In genomic region chr1:227734858-227735780, GRCh38 we compare ENCODE assay signal across 1 cellular context.
TF ChIP-seq lines count a peak whose summit lies in the region.

Gene JMJD4 (minus strand): TSS chr1:227735302. CDS start chr1:227735273, 29 bp downstream.
Gene SNAP47 (plus strand): TSS chr1:227735435. CDS start chr1:227747737, 12,302 bp downstream.

TF ChIP-seq in HepG2, 621 proteins besides CTCF, POLR2A, EP300 and RAD21 (continued from another document and continues in another):
- peak; percentile 40; the same call in 1 of the 2 replicates for TF ChIP-seq TFAP4 (IDR thresholded peaks at IDR 0.05; ENCODE audit: borderline replicate concordance, low read depth)
- no peak for TF ChIP-seq ZFP41 (CRISPR knock-in tag; IDR thresholded peaks at IDR 0.05; ENCODE audit: borderline replicate concordance)
- peak; percentile 81 for TF ChIP-seq FOXA3 (CRISPR knock-in tag; IDR thresholded peaks at IDR 0.05)
- peak; percentile 79; the same call in 1 of the 2 replicates for TF ChIP-seq MAF1 (CRISPR knock-in tag; IDR thresholded peaks at IDR 0.05; ENCODE audit: borderline replicate concordance)
- peak; percentile 81 for TF ChIP-seq HDAC2 (CRISPR knock-in tag; IDR thresholded peaks at IDR 0.05)
- TF ChIP-seq FOXM1 (CRISPR knock-in tag; IDR thresholded peaks at IDR 0.05) = no peak
- no peak for TF ChIP-seq TRIM24 (CRISPR knock-in tag; IDR thresholded peaks at IDR 0.05)
- peak; percentile 89; the same call in 1 of the 2 replicates for TF ChIP-seq ZNF44 (CRISPR knock-in tag; IDR thresholded peaks at IDR 0.05)
- TF ChIP-seq SMC3 (IDR thresholded peaks at IDR 0.05; ENCODE audit: low read length) = no peak
- TF ChIP-seq RBM39 (IDR thresholded peaks at IDR 0.05; ENCODE audit: low read depth, low read length, poor library complexity, severe bottlenecking) = peak; percentile 92
- peak; percentile 68 for TF ChIP-seq ZNF777 (CRISPR knock-in tag; IDR thresholded peaks at IDR 0.05)
- no peak; the same call in 1 of the 2 replicates for TF ChIP-seq ZNF296 (CRISPR knock-in tag; conservative IDR thresholded peaks at IDR 0.05)
- peak; percentile 97 for TF ChIP-seq THAP11 (CRISPR knock-in tag; IDR thresholded peaks at IDR 0.05)
- TF ChIP-seq CHD2 (IDR thresholded peaks at IDR 0.05; ENCODE audit: low read depth, low read length) = peak; percentile 79
- TF ChIP-seq PBX2 (CRISPR knock-in tag; IDR thresholded peaks at IDR 0.05) = no peak
- TF ChIP-seq RBFOX2 (IDR thresholded peaks at IDR 0.05; ENCODE audit: low read depth, low read length) = peak; percentile 95
- peak; percentile 93; the same call in 1 of the 2 replicates for TF ChIP-seq ZNF670 (CRISPR knock-in tag; IDR thresholded peaks at IDR 0.05; ENCODE audit: borderline replicate concordance)
- 0 out of 2 replicates have a peak, but pooled peaks have one; percentile 65 for TF ChIP-seq ARNTL (CRISPR knock-in tag; IDR thresholded peaks at IDR 0.05)
- TF ChIP-seq HMGA1 (CRISPR knock-in tag; conservative IDR thresholded peaks at IDR 0.05) = no peak
- peak; percentile 60 for TF ChIP-seq SOX5 (CRISPR knock-in tag; IDR thresholded peaks at IDR 0.05; ENCODE audit: borderline replicate concordance)
- TF ChIP-seq ZNF569 (CRISPR knock-in tag; IDR thresholded peaks at IDR 0.05; ENCODE audit: borderline replicate concordance) = no peak
- peak; percentile 54; the same call in 1 of the 2 replicates for TF ChIP-seq SMAD1 (CRISPR knock-in tag; IDR thresholded peaks at IDR 0.05; ENCODE audit: borderline replicate concordance, low read depth)
- TF ChIP-seq ZZZ3 (CRISPR knock-in tag; IDR thresholded peaks at IDR 0.05; ENCODE audit: borderline replicate concordance) = peak; percentile 95
- no peak; the same call in 1 of the 2 replicates for TF ChIP-seq ZNF264 (CRISPR knock-in tag; IDR thresholded peaks at IDR 0.05)
- TF ChIP-seq TAF15 (IDR thresholded peaks at IDR 0.05; ENCODE audit: low read depth, low read length, poor library complexity, severe bottlenecking) = no peak
- TF ChIP-seq RBM22 (optimal IDR thresholded peaks at IDR 0.05; ENCODE audit: low read length) = no peak
- TF ChIP-seq SIN3A (IDR thresholded peaks at IDR 0.05; ENCODE audit: borderline replicate concordance, low read depth, low read length) = peak; percentile 70; the same call in 1 of the 2 replicates
- no peak for TF ChIP-seq SRSF9 (IDR thresholded peaks at IDR 0.05; ENCODE audit: borderline replicate concordance, insufficient read depth, low read depth, low read length, poor library complexity, severe bottlenecking)
- peak; percentile 83 for TF ChIP-seq ZNF883 (CRISPR knock-in tag; IDR thresholded peaks at IDR 0.05; ENCODE audit: not compliant biosample characterization)
- TF ChIP-seq HOMEZ (CRISPR knock-in tag; IDR thresholded peaks at IDR 0.05; ENCODE audit: low read depth) = peak; percentile 45; the same call in 1 of the 2 replicates
- TF ChIP-seq MAZ (IDR thresholded peaks at IDR 0.05; ENCODE audit: borderline replicate concordance, low read depth, low read length) = peak; percentile 58; the same call in 1 of the 2 replicates
- TF ChIP-seq MAZ (CRISPR knock-in tag; IDR thresholded peaks at IDR 0.05; ENCODE audit: low read depth) = peak; percentile 99
- TF ChIP-seq ZNF598 (CRISPR knock-in tag; IDR thresholded peaks at IDR 0.05; ENCODE audit: borderline replicate concordance) = peak; percentile 76; the same call in 1 of the 2 replicates
- TF ChIP-seq KLF9 (CRISPR knock-in tag; IDR thresholded peaks at IDR 0.05; ENCODE audit: low read depth) = no peak; the same call in 1 of the 2 replicates
- TF ChIP-seq ZNF761 (CRISPR knock-in tag; conservative IDR thresholded peaks at IDR 0.05) = peak; percentile 88; the same call in 1 of the 2 replicates
- no peak for TF ChIP-seq NFE2L1 (CRISPR knock-in tag; IDR thresholded peaks at IDR 0.05; ENCODE audit: borderline replicate concordance)
- 0 out of 2 replicates have a peak, but pooled peaks have one; percentile 79 for TF ChIP-seq ARID2 (CRISPR knock-in tag; IDR thresholded peaks at IDR 0.05; ENCODE audit: borderline replicate concordance)
- peak; percentile 90; the same call in 1 of the 2 replicates for TF ChIP-seq ZSCAN30 (CRISPR knock-in tag; IDR thresholded peaks at IDR 0.05)
- peak; percentile 74; the same call in 1 of the 2 replicates for TF ChIP-seq MEIS1 (CRISPR knock-in tag; IDR thresholded peaks at IDR 0.05; ENCODE audit: borderline replicate concordance)
- TF ChIP-seq THRA (CRISPR knock-in tag; IDR thresholded peaks at IDR 0.05; ENCODE audit: borderline replicate concordance) = peak; percentile 62
- TF ChIP-seq ZNF746 (CRISPR knock-in tag; IDR thresholded peaks at IDR 0.05) = no peak
- no peak for TF ChIP-seq NR2F2 (IDR thresholded peaks at IDR 0.05; ENCODE audit: borderline replicate concordance, low read depth)
- peak; percentile 97 for TF ChIP-seq ZSCAN21 (CRISPR knock-in tag; IDR thresholded peaks at IDR 0.05; ENCODE audit: borderline replicate concordance)
- TF ChIP-seq ZNF230 (CRISPR knock-in tag; IDR thresholded peaks at IDR 0.05) = peak; percentile 64; the same call in 1 of the 2 replicates
- TF ChIP-seq CREM (IDR thresholded peaks at IDR 0.05) = peak; percentile 34
- no peak for TF ChIP-seq CREM (CRISPR knock-in tag; IDR thresholded peaks at IDR 0.05)
- TF ChIP-seq GTF2F1 (IDR thresholded peaks at IDR 0.05; ENCODE audit: low read length) = no peak
- no peak for TF ChIP-seq ZNF576 (CRISPR knock-in tag; IDR thresholded peaks at IDR 0.05)
- TF ChIP-seq ZNF468 (CRISPR knock-in tag; IDR thresholded peaks at IDR 0.05) = peak; percentile 88
- peak; percentile 81; the same call in 1 of the 2 replicates for TF ChIP-seq ZNF704 (CRISPR knock-in tag; IDR thresholded peaks at IDR 0.05; ENCODE audit: borderline replicate concordance)
- 0 out of 2 replicates have a peak, but pooled peaks have one; percentile 75 for TF ChIP-seq NFKBIZ (CRISPR knock-in tag; IDR thresholded peaks at IDR 0.05)
- TF ChIP-seq KLF13 (CRISPR knock-in tag; IDR thresholded peaks at IDR 0.05) = no peak; the same call in 1 of the 2 replicates
- peak; percentile 94 to 98 for TF ChIP-seq HMGXB4 (CRISPR knock-in tag; IDR thresholded peaks at IDR 0.05; ENCODE audit: borderline replicate concordance in 1 of 2, low read depth in 1 of 2)
- TF ChIP-seq SRY (CRISPR knock-in tag; IDR thresholded peaks at IDR 0.05) = 0 out of 2 replicates have a peak, but pooled peaks have one; percentile 52
- TF ChIP-seq MYNN (CRISPR knock-in tag; IDR thresholded peaks at IDR 0.05; ENCODE audit: low read depth) = peak; percentile 74; the same call in 1 of the 2 replicates
- TF ChIP-seq MZF1 (CRISPR knock-in tag; IDR thresholded peaks at IDR 0.05; ENCODE audit: borderline replicate concordance) = no peak; the same call in 1 of the 2 replicates
- peak; percentile 92 for TF ChIP-seq KMT2B (CRISPR knock-in tag; IDR thresholded peaks at IDR 0.05)
- TF ChIP-seq ZNF430 (CRISPR knock-in tag; IDR thresholded peaks at IDR 0.05) = peak; percentile 39; the same call in 1 of the 2 replicates
- peak; percentile 48; the same call in 1 of the 2 replicates for TF ChIP-seq ATF3 (CRISPR knock-in tag; IDR thresholded peaks at IDR 0.05)
- no peak for TF ChIP-seq PCBP1 (IDR thresholded peaks at IDR 0.05; ENCODE audit: borderline replicate concordance, low read depth, low read length)
- peak; percentile 60; the same call in 1 of the 2 replicates for TF ChIP-seq CREB3 (CRISPR knock-in tag; IDR thresholded peaks at IDR 0.05)
- no peak for TF ChIP-seq LBX2 (CRISPR knock-in tag; IDR thresholded peaks at IDR 0.05; ENCODE audit: borderline replicate concordance)
- peak; percentile 83 for TF ChIP-seq ELF4 (CRISPR knock-in tag; IDR thresholded peaks at IDR 0.05; ENCODE audit: borderline replicate concordance)
- peak; percentile 96; the same call in 1 of the 2 replicates for TF ChIP-seq ZSCAN12 (CRISPR knock-in tag; IDR thresholded peaks at IDR 0.05)
- peak; percentile 98; the same call in 1 of the 2 replicates for TF ChIP-seq ZNF747 (CRISPR knock-in tag; IDR thresholded peaks at IDR 0.05; ENCODE audit: borderline replicate concordance)
- TF ChIP-seq ZNF720 (CRISPR knock-in tag; IDR thresholded peaks at IDR 0.05) = no peak
- peak; percentile 90; the same call in 1 of the 2 replicates for TF ChIP-seq ZNF724P (CRISPR knock-in tag; IDR thresholded peaks at IDR 0.05; ENCODE audit: borderline replicate concordance)
- 0 out of 2 replicates have a peak, but pooled peaks have one; percentile 40 for TF ChIP-seq DDIT3 (CRISPR knock-in tag; IDR thresholded peaks at IDR 0.05)
- TF ChIP-seq ZNF547 (CRISPR knock-in tag; IDR thresholded peaks at IDR 0.05) = peak; percentile 94
